In the genomic region with DNA sequence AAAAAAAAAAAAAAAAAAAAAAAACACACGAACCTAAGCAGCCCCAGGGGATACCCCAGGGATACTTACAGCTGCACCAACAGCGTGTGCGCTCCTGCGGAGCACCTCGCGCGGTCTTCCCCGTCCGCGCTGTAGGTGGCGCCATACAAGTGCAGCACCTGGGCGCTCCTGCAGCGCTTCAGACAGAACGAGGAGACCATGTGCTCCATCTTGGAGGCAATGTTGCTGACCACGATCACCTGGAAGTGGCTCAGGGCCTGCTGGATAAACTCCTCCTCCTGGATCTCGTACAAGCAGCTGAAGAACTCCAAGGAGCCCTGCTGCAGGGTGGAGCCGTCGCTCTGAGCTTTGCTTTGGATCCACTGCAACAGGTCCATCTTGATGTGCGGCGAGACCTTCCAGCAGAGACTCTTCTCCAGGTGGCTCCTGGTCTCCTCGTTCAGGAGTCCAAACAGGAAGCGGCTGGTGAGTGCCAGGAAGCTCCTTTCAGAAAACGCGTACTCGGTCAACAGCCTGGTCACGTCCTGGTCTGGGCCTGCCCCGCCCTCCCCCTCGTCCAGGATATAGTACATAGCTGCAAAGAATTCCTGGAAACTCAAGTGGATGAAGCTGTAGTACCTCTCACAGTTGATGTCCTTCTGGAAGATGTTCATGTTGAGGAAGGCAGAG, we compare ENCODE assay signal across 14 cellular contexts. TPM values are rescaled to one million over a fixed set of nuclear protein-coding genes. Genes with fewer than 3 reads are reported as not detected.
A peak's percentile ranks its signal among the peaks of the same experiment; 100 is the strongest.
DNase-seq lines count a peak whose midpoint lies in the region; TF ChIP-seq lines count a peak whose summit lies in the region.
"Had no signal": no experiment of that assay in that cellular context is flagged by ENCODE, and none has a peak within 500 bp of the region (broad histone marks: within the 10 kb centered on the region; RNA-seq: fewer than 3 reads in every experiment).

No MANE protein-coding gene starts in this region.

- H3K4me3 Mint-ChIP-seq in HFFc6 (no peak overlapping the region), neural crest cell (no peak overlapping the region)
- H3K4me3 Mint-ChIP-seq: activated naive CD8-positive, alpha-beta T cell; effector memory CD8-positive, alpha-beta T cell had no signal

- peak; percentile 15 for DNase-seq in NCI-H82 (lab: John Stamatoyannopoulos, UW)
- no peak for DNase-seq in NCI-H82 treated with DMSO at 0.1 percent for 48 hours (lab: John Stamatoyannopoulos, UW; ENCODE audit: unreplicated experiment)
- no peak for DNase-seq in HFFc6
- no peak for DNase-seq in cardiac fibroblast (ENCODE audit: low read depth in 2 of 2)
- no peak for DNase-seq in neural crest cell (ENCODE audit: low read depth, low spot score)
- no peak for DNase-seq in NCI-H1436 (lab: John Stamatoyannopoulos, UW)
- DNase-seq in SW480 (ENCODE audit: low spot score) = no peak
- DNase-seq in T-helper 9 cell = no peak
- DNase-seq: activated CD4-positive, alpha-beta T cell treated with anti-CD3 and anti-CD28 coated beads, Interleukin-2, amount 50 U/mL, for 4 hours; effector memory CD8-positive, alpha-beta T cell; GM23248; NCI-H2171 treated with DMSO at 0.1 percent for 48 hours had no signal

- H3K4me1 Mint-ChIP-seq in HFFc6 (ENCODE audit: low read depth) (peaks cover 13% of the 10 kb centered on the region), neural crest cell (no peaks in the 10 kb centered on the region)

- H3K27ac Mint-ChIP-seq in HFFc6 = no peak overlapping the region
- no peak overlapping the region for H3K27ac Mint-ChIP-seq in neural crest cell (ENCODE audit: unreplicated experiment)
- H3K27ac Mint-ChIP-seq: activated naive CD8-positive, alpha-beta T cell; effector memory CD8-positive, alpha-beta T cell had no signal

- H3K36me3 Mint-ChIP-seq in HFFc6 (ENCODE audit: low read depth) = no peaks in the 10 kb centered on the region
- H3K36me3 Mint-ChIP-seq in neural crest cell (ENCODE audit: low read depth) = no peaks in the 10 kb centered on the region
- H3K36me3 Mint-ChIP-seq: activated naive CD8-positive, alpha-beta T cell had no signal

- no peak overlapping the region for H3K4me3 ChIP-seq in cardiac fibroblast (replicated peaks in 1 of 2; ENCODE audit: low read depth in 2 of 2, low read length in 2 of 2)
- H3K4me3 ChIP-seq: GM23248, SJSA1 had no signal

- TF ChIP-seq CTCF in HFFc6 (IDR thresholded peaks at IDR 0.05) (peak; percentile 60), cardiac fibroblast (IDR thresholded peaks at IDR 0.05; ENCODE audit: low read depth, low read length) (peak; percentile 30), neural crest cell (conservative IDR thresholded peaks at IDR 0.05) (peak; percentile 38)

- H3K27me3 Mint-ChIP-seq in HFFc6 (ENCODE audit: insufficient read depth) (no peaks in the 10 kb centered on the region; the same call in 1 of the 2 replicates), neural crest cell (ENCODE audit: low read depth) (no peaks in the 10 kb centered on the region)
- H3K27me3 Mint-ChIP-seq: activated naive CD8-positive, alpha-beta T cell; effector memory CD8-positive, alpha-beta T cell had no signal

- no peaks in the 10 kb centered on the region for H3K9me3 Mint-ChIP-seq in HFFc6
- H3K9me3 Mint-ChIP-seq in neural crest cell = peaks cover 3% of the 10 kb centered on the region
- H3K9me3 Mint-ChIP-seq: effector memory CD8-positive, alpha-beta T cell had no signal

RNA-seq across cellular contexts. Expression of a gene that starts 14.5 kb away (rescaled TPM):
- not detected for total RNA-seq in HFFc6 (2021; fragmentation: NEBNext Ultra II Directional; extraction: Animal tissue kit (Norgen Biotek cat#: 25700))
- total RNA-seq in neural crest cell = not detected in 2 replicates
- total RNA-seq: GM23248, SJSA1 had no signal

RNA-seq across cellular contexts. Expression of a gene that starts 58.0 kb away (rescaled TPM):
- 100 to 1,000 TPM; 304 to 350 (median 316) TPM for total RNA-seq in HFFc6 (2021; fragmentation: NEBNext Ultra II Directional; extraction: Animal tissue kit (Norgen Biotek cat#: 25700))
- 15.0 and 19.1 TPM in 2 replicates for total RNA-seq in neural crest cell

Comparison
In these comparisons a context has a peak if more than half of its experiments do, and no peak if none do; other contexts are left out.
1. RNA of a gene that starts 58.0 kb away (total RNA-seq): 304 to 350 TPM in HFFc6; 15.0 to 19.1 TPM in neural crest cell; every median in the first group is over 10 times any median in the second.
2. Peak in every context shown above with its lines, with median percentiles within 50 percentile points of each other: CTCF ChIP-seq.